In genomic region chr16:50671644-50672260, GRCh38 we compare ENCODE assay signal across 2 cellular contexts.
TF ChIP-seq lines count a peak whose summit lies in the region.

No MANE protein-coding gene starts in this region.

TF ChIP-seq in IMR-90, 13 proteins besides CTCF, POLR2A, EP300 and RAD21:
- TF ChIP-seq MAFK (IDR thresholded peaks at IDR 0.05; ENCODE audit: low read depth, low read length) (no peak), SMC3 (IDR thresholded peaks at IDR 0.05; ENCODE audit: low read depth, low read length) (peak; percentile 43), FOS (IDR thresholded peaks at IDR 0.05; ENCODE audit: low read depth, low read length) (no peak), MAZ (IDR thresholded peaks at IDR 0.05; ENCODE audit: borderline replicate concordance, low read depth, low read length) (no peak)

TF ChIP-seq in H1, 55 proteins besides CTCF, POLR2A, EP300 and RAD21:
- TF ChIP-seq TEAD4 (IDR thresholded peaks at IDR 0.05; ENCODE audit: low read depth, low read length) (0 out of 2 replicates have a peak, but pooled peaks have one; percentile 11), SIX5 (IDR thresholded peaks at IDR 0.05; ENCODE audit: low read depth, low read length) (no peak)
